In genomic region chr10:58644311-58644710, GRCh38 we compare ENCODE assay signal across 29 cellular contexts.
DNase-seq lines count a peak whose midpoint lies in the region; ATAC-seq, FAIRE-seq and TF ChIP-seq lines count a peak whose summit lies in the region.
"Had no signal": no experiment of that assay in that cellular context is flagged by ENCODE, and none has a peak within 500 bp of the region (broad histone marks: within the 10 kb centered on the region; RNA-seq: fewer than 3 reads in every experiment).

No MANE protein-coding gene starts in this region.

- H3K4me3 ChIP-seq in keratinocyte (ENCODE audit: control insufficient read depth in 2 of 3, extremely low read depth in 1 of 3, insufficient read depth in 2 of 3, low read depth in 1 of 3, low read length in 3 of 3), result peak overlapping the region in 2 of 3 experiments; percentile 25
- H3K4me3 ChIP-seq in gastrocnemius medialis, result peak overlapping the region in 1 of 4 donors; percentile 4
- H3K4me3 ChIP-seq: MG63, SK-N-MC had no signal

- FAIRE-seq in keratinocyte (lab: Jason Lieb, UNC), result no peak
- FAIRE-seq: GM19239, HTR-8/SVneo, RCC 7860 had no signal

- CTCF ChIA-PET in Calu3 (lab: Charles Lee), result interaction anchor here (0.5 to 1.9 kb wide), 6 partner anchors 9 to 113 kb away, joined by 3 to 6 read pairs (median 4); no protein-coding TSS in a partner anchor

- H4K20me1 ChIP-seq in keratinocyte (ENCODE audit: control insufficient read depth, extremely low read depth, insufficient read depth, low read length), result no peaks in the 10 kb centered on the region

- intact Hi-C loops in Calu3 (cut with micrococcal nuclease; ENCODE audit: unreplicated experiment) (loop anchor here (5.0 kb wide), 2 partner anchors 113 to 127 kb away; no protein-coding TSS in a partner anchor), gastrocnemius medialis (cut with DNase I; ENCODE audit: low total_unique reads) (no loop called here)

- H3K79me2 ChIP-seq in keratinocyte (ENCODE audit: control insufficient read depth, insufficient read depth, low read length), result no peaks in the 10 kb centered on the region

- H3K27ac Mint-ChIP-seq in Calu3 (ENCODE audit: unreplicated experiment) (peak overlapping the region; percentile 32), HFFc6 (peak overlapping the region; percentile 29; the same call in 1 of the 2 replicates)
- no peak overlapping the region for H3K27ac Mint-ChIP-seq in activated naive CD4-positive, alpha-beta T cell treated with anti-CD3 and anti-CD28 coated beads, Interleukin-2, amount 50 U/mL, for 72 hours
- H3K27ac Mint-ChIP-seq: CD14-positive monocyte, IgD-negative memory B cell, T-cell had no signal

- DNase-seq in Calu3 (peak; percentile 41), HFFc6 (no peak), keratinocyte (ENCODE audit: low read depth, low spot score) (no peak), gastrocnemius medialis (no peak), MV-4-11 (lab: John Stamatoyannopoulos, UW) (no peak), NCI-H748 treated with DMSO at 0.1 percent for 48 hours (lab: John Stamatoyannopoulos, UW) (no peak), kidney glomerular epithelial cell (lab: John Stamatoyannopoulos, UW) (no peak)
- DNase-seq in activated naive CD4-positive, alpha-beta T cell treated with anti-CD3 and anti-CD28 coated beads, Interleukin-2, amount 50 U/mL, for 72 hours (ENCODE audit: low spot score in 2 of 2), result no peak
- DNase-seq: AML-193, DMS153, GF-D8, GOT3, Karpas-422, MG63, NCI-H1092, NCI-H1436 treated with DMSO at 0.1 percent for 48 hours, NCI-H2029 treated with DMSO at 0.1 percent for 48 hours, NCI-H2171 treated with DMSO at 0.1 percent for 48 hours, NCI-H446 treated with DMSO at 0.1 percent for 48 hours, NCI-H69, T-cell had no signal

- peaks cover 65% of the 10 kb centered on the region for H3K4me1 Mint-ChIP-seq in Calu3 (ENCODE audit: low read depth, unreplicated experiment)
- peaks cover 89% of the 10 kb centered on the region for H3K4me1 Mint-ChIP-seq in HFFc6 (ENCODE audit: low read depth)
- H3K4me1 Mint-ChIP-seq: IgD-negative memory B cell, T-cell had no signal

- H3K27ac ChIP-seq in keratinocyte (ENCODE audit: control insufficient read depth, insufficient read depth, low read length) (peak overlapping the region; percentile 45), gastrocnemius medialis (peak overlapping the region; percentile 64 to 76 (median 68))
- H3K27ac ChIP-seq: HL-60, SK-N-MC had no signal

- no TSS peak for BruUV-seq in Calu3 (replicated peaks; lab: Mats Ljungman, UMichigan)

- peak overlapping the region; percentile 51 for H3K9ac ChIP-seq in keratinocyte (ENCODE audit: control insufficient read depth, extremely low read depth, insufficient read depth, low read length)

- in situ Hi-C loops in gastrocnemius medialis (cut with MboI; ENCODE audit: low sequenced_read_pairs in 4 of 4), result loop anchor here in 1 of 4 donors (10.0 kb wide), 1 partner anchor 130 kb away; the partner anchor contains the start of gene BICC1

- dilution Hi-C loops in keratinocyte (cut with MboI; ENCODE audit: extremely low pct_ligation_motif_present, low sequenced_read_pairs), result no loop called here

- peak overlapping the region; percentile 81 for H2AFZ ChIP-seq in keratinocyte (ENCODE audit: control insufficient read depth, low read length)

- H3K4me3 Mint-ChIP-seq in Calu3 (ENCODE audit: low read depth, unreplicated experiment) (peak overlapping the region; percentile 56), HFFc6 (no peak overlapping the region)
- H3K4me3 Mint-ChIP-seq: CD14-positive monocyte, IgD-negative memory B cell, T-cell had no signal

- H3K9me3 ChIP-seq in keratinocyte (ENCODE audit: control insufficient read depth, low read depth, low read length), result no peaks in the 10 kb centered on the region
- H3K9me3 ChIP-seq in gastrocnemius medialis, result no peaks in the 10 kb centered on the region
- H3K9me3 ChIP-seq: MG63 had no signal

- H3K27me3 Mint-ChIP-seq in Calu3 (ENCODE audit: unreplicated experiment) (no peaks in the 10 kb centered on the region), HFFc6 (ENCODE audit: insufficient read depth) (no peaks in the 10 kb centered on the region)
- H3K27me3 Mint-ChIP-seq: IgD-negative memory B cell had no signal

- no peaks in the 10 kb centered on the region for H3K27me3 ChIP-seq in keratinocyte (ENCODE audit: control insufficient read depth, extremely low read depth, insufficient read depth, low read length)
- H3K27me3 ChIP-seq in gastrocnemius medialis, result no peaks in the 10 kb centered on the region
- H3K27me3 ChIP-seq: MG63 had no signal

- H3K9me1 ChIP-seq in keratinocyte (ENCODE audit: control insufficient read depth, extremely low read depth, insufficient read depth, low read length), result no peaks in the 10 kb centered on the region

- TF ChIP-seq CTCF in Calu3 (IDR thresholded peaks at IDR 0.05; ENCODE audit: unreplicated experiment) (no peak), HFFc6 (IDR thresholded peaks at IDR 0.05) (no peak), keratinocyte (optimal IDR thresholded peaks at IDR 0.05 in 1 of 3, IDR thresholded peaks at IDR 0.05 in 1 of 3, conservative IDR thresholded peaks at IDR 0.05 in 1 of 3; ENCODE audit: extremely low read depth in 1 of 3, insufficient read depth in 2 of 3, low read length in 3 of 3) (no peak), gastrocnemius medialis (IDR thresholded peaks at IDR 0.05 in 4 of 5, conservative IDR thresholded peaks at IDR 0.05 in 1 of 5) (no peak)

- H3K36me3 ChIP-seq in keratinocyte (ENCODE audit: control insufficient read depth in 2 of 2, extremely low read depth in 1 of 2, insufficient read depth in 2 of 2, low read length in 2 of 2), result no peaks in the 10 kb centered on the region
- H3K36me3 ChIP-seq in gastrocnemius medialis, result no peaks in the 10 kb centered on the region
- H3K36me3 ChIP-seq: MG63 had no signal

- ATAC-seq in gastrocnemius medialis, result peak in 1 of 2 donors; percentile 15
- ATAC-seq in activated naive CD4-positive, alpha-beta T cell treated with anti-CD3 and anti-CD28 coated beads, Interleukin-2, amount 50 U/mL, for 72 hours, result no peak
- ATAC-seq: Right ventricle myocardium inferior, T-cell had no signal

- H3K36me3 Mint-ChIP-seq in Calu3 (ENCODE audit: insufficient read depth, unreplicated experiment) (peaks cover 10% of the 10 kb centered on the region), HFFc6 (ENCODE audit: low read depth) (peaks cover 11% of the 10 kb centered on the region; the same call in 1 of the 2 replicates)
- H3K36me3 Mint-ChIP-seq in activated naive CD4-positive, alpha-beta T cell treated with anti-CD3 and anti-CD28 coated beads, Interleukin-2, amount 50 U/mL, for 72 hours, result no peaks in the 10 kb centered on the region
- H3K36me3 Mint-ChIP-seq: CD14-positive monocyte, IgD-negative memory B cell, T-cell had no signal

- H3K9me3 Mint-ChIP-seq in Calu3 (ENCODE audit: low read depth, unreplicated experiment) (no peaks in the 10 kb centered on the region), HFFc6 (no peaks in the 10 kb centered on the region)
- no peaks in the 10 kb centered on the region for H3K9me3 Mint-ChIP-seq in activated naive CD4-positive, alpha-beta T cell treated with anti-CD3 and anti-CD28 coated beads, Interleukin-2, amount 50 U/mL, for 72 hours
- H3K9me3 Mint-ChIP-seq: CD14-positive monocyte, IgD-negative memory B cell had no signal

- no peak for TF ChIP-seq POLR2A in gastrocnemius medialis (IDR thresholded peaks at IDR 0.05)

- peak overlapping the region; percentile 66 for H3K4me2 ChIP-seq in keratinocyte (ENCODE audit: control insufficient read depth, extremely low read depth, insufficient read depth, low read depth, low read length)

- H3K4me1 ChIP-seq in keratinocyte (ENCODE audit: control insufficient read depth, extremely low read depth, insufficient read depth, low read length) (peaks cover 22% of the 10 kb centered on the region), gastrocnemius medialis (peaks cover 40 to 59% of the 10 kb centered on the region in 2 donors)

Comparison
In these comparisons a context has a peak if more than half of its experiments do, and no peak if none do; other contexts are left out.
1. H3K27ac Mint-ChIP-seq: peak in Calu3 (single experiment) and HFFc6 (single experiment); none in activated naive CD4-positive, alpha-beta T cell treated with anti-CD3 and anti-CD28 coated beads, Interleukin-2, amount 50 U/mL, for 72 hours (0 of 2).